8 cellular contexts compared by ENCODE assay signal in genomic region chr1:206608108-206608698, GRCh38. TPM values are rescaled to one million over a fixed set of nuclear protein-coding genes. Genes with fewer than 3 reads are reported as not detected.
A peak's percentile ranks its signal among the peaks of the same experiment; 100 is the strongest.
DNase-seq lines count a peak whose midpoint lies in the region; ATAC-seq, FAIRE-seq and TF ChIP-seq lines count a peak whose summit lies in the region.

No MANE protein-coding gene starts in this region.

- TF ChIP-seq RAD21 in K562 (CRISPR knock-in tag; conservative IDR thresholded peaks at IDR 0.05 in 1 of 2, IDR thresholded peaks at IDR 0.05 in 1 of 2): peak; percentile 71 to 74

- H2BK5ac ChIP-seq in mesendoderm (ENCODE audit: low read length): no peak overlapping the region

- no TSS peak for BruUV-seq in K562 (replicated peaks; lab: Mats Ljungman, UMichigan)

- H3K27ac Mint-ChIP-seq in T-helper 17 cell: no peak overlapping the region

- peaks cover 70% of the 10 kb centered on the region for H3K36me3 ChIP-seq in K562 (ENCODE audit: control insufficient read depth, insufficient read depth, low read length)
- H3K36me3 ChIP-seq in mesendoderm (ENCODE audit: control insufficient read depth, insufficient read depth, low read length): peaks cover 3% of the 10 kb centered on the region
- peaks cover under 1 to 26% of the 10 kb centered on the region in 2 donors for H3K36me3 ChIP-seq in thyroid gland

- H3K36me3 Mint-ChIP-seq in T-helper 17 cell (ENCODE audit: low read depth): peaks cover 5% of the 10 kb centered on the region

- H3K27me3 ChIP-seq in K562 (ENCODE audit: control insufficient read depth in 2 of 2, insufficient read depth in 2 of 2, low read length in 2 of 2) (no peaks in the 10 kb centered on the region), mesendoderm (ENCODE audit: insufficient read depth, low read length, poor library complexity) (no peaks in the 10 kb centered on the region), thyroid gland (no peaks in the 10 kb centered on the region)

- no peak overlapping the region for H2AK5ac ChIP-seq in mesendoderm (ENCODE audit: low read length)

- H4K8ac ChIP-seq in mesendoderm (ENCODE audit: low read depth, low read length): no peak overlapping the region

- TF ChIP-seq EP300 in K562 (IDR thresholded peaks at IDR 0.05; ENCODE audit: low read length): no peak

- no peak overlapping the region for H2BK15ac ChIP-seq in mesendoderm (replicated peaks; ENCODE audit: low read depth)

- H3K27me3 Mint-ChIP-seq in T-helper 17 cell: no peaks in the 10 kb centered on the region

- intact Hi-C loops in K562 (cut with micrococcal nuclease): loop anchor here (1.0 to 5.0 kb wide), 4 partner anchors 56 to 374 kb away; no protein-coding TSS in a partner anchor
- intact Hi-C loops in thyroid gland (cut with DNase I): no loop called here

- H3K4me1 ChIP-seq in K562 (replicated peaks in 1 of 2; ENCODE audit: control insufficient read depth in 2 of 2, insufficient read depth in 2 of 2, low read length in 2 of 2) (peaks cover 5 to 7% of the 10 kb centered on the region in 2 experiments; a peak in 4 of 5 replicates), mesendoderm (ENCODE audit: control insufficient read depth, low read depth, low read length) (peaks cover 5% of the 10 kb centered on the region), thyroid gland (peaks cover 6 to 8% of the 10 kb centered on the region in 2 donors)

- peak; percentile 87 to 91 (median 90) for TF ChIP-seq CTCF in K562 (IDR thresholded peaks at IDR 0.05 in 2 of 3, conservative IDR thresholded peaks at IDR 0.05 in 1 of 3; ENCODE audit: insufficient read depth in 2 of 3, low read depth in 1 of 3, low read length in 3 of 3)
- TF ChIP-seq CTCF in thyroid gland (IDR thresholded peaks at IDR 0.05): peak in 5 of 6 experiments; percentile 29 to 62 (median 51)

- WGBS in K562 (ENCODE audit: insufficient coverage, low coverage, missing lambda C conversion rate): 57% methylated on average over 7 of the region's 7 CpGs
- 100% methylated on average over 2 of the region's 7 CpGs for WGBS in mesendoderm (ENCODE audit: extremely low coverage, insufficient coverage, low lambda C conversion rate)
- 79 to 80% methylated on average over 7 of the region's 7 CpGs for WGBS in thyroid gland, 2 donors

- DNase-seq in DMS53 (lab: John Stamatoyannopoulos, UW) (peak; percentile 74), KG1 (lab: John Stamatoyannopoulos, UW) (peak; percentile 22), T-helper 17 cell (peak in 2 of 3 donors; percentile 29 to 48), K562 (ENCODE audit: extremely low read depth in 1 of 4, low spot score in 3 of 4) (peak; percentile 55 to 68 (median 62)), mesendoderm (peak; percentile 45), thyroid gland (peak; percentile 16 to 37)

- no peak overlapping the region for H3K56ac ChIP-seq in mesendoderm (ENCODE audit: low read length)

- H3K4me2 ChIP-seq in K562 (ENCODE audit: insufficient read depth, low read length) (no peak overlapping the region), mesendoderm (ENCODE audit: low read length) (no peak overlapping the region)

- ATAC-seq in T-helper 17 cell (no peak), K562 (no peak), GM18909 (IDR thresholded peaks at IDR 0.05; ENCODE audit: poor library complexity, unreplicated experiment) (no peak), GM18519 (IDR thresholded peaks at IDR 0.05; ENCODE audit: low FRiP score, unreplicated experiment) (no peak)

- H3K9me1 ChIP-seq in K562 (ENCODE audit: control insufficient read depth, insufficient read depth, low read length): no peaks in the 10 kb centered on the region

- H4K20me1 ChIP-seq in K562 (replicated peaks; ENCODE audit: control insufficient read depth, insufficient read depth, low read length): no peaks in the 10 kb centered on the region

- H3K18ac ChIP-seq in mesendoderm (ENCODE audit: low read length): no peak overlapping the region

- POLR2A ChIA-PET in K562 (lab: Yijun Ruan, JAX): no interaction called here

- no peak overlapping the region for H3K4ac ChIP-seq in mesendoderm (ENCODE audit: low read depth, low read length)

- H4K5ac ChIP-seq in mesendoderm (ENCODE audit: low read length): no peak overlapping the region

- H3K4me3 Mint-ChIP-seq in T-helper 17 cell: no peak overlapping the region

- TF ChIP-seq POLR2A in K562 (conservative IDR thresholded peaks at IDR 0.05) (no peak), thyroid gland (IDR thresholded peaks at IDR 0.05) (no peak)

- no peak overlapping the region for H3K23ac ChIP-seq in mesendoderm (ENCODE audit: low read length)

- FAIRE-seq in K562 (lab: Jason Lieb, UNC): peak; percentile 78

- H3K27ac ChIP-seq in K562 (ENCODE audit: extremely low read depth, low read depth, low read length) (no peak overlapping the region), mesendoderm (ENCODE audit: low read depth, low read length) (no peak overlapping the region), thyroid gland (no peak overlapping the region)

- H3K4me3 ChIP-seq in K562: no peak overlapping the region
- no peak overlapping the region for H3K4me3 ChIP-seq in mesendoderm (ENCODE audit: low read length)
- no peak overlapping the region for H3K4me3 ChIP-seq in thyroid gland (replicated peaks in 1 of 3)

- H2BK120ac ChIP-seq in mesendoderm (ENCODE audit: low read depth, low read length): no peak overlapping the region

- no peak overlapping the region for H3K9ac ChIP-seq in K562 (ENCODE audit: insufficient read depth in 1 of 2, low read depth in 2 of 2, low read length in 2 of 2)
- no peak overlapping the region for H3K9ac ChIP-seq in mesendoderm (ENCODE audit: low read length)

- peaks cover 9% of the 10 kb centered on the region for H3K79me1 ChIP-seq in mesendoderm (ENCODE audit: low read length)

- H3K4me1 Mint-ChIP-seq in T-helper 17 cell: peaks cover 16% of the 10 kb centered on the region

- no peaks in the 10 kb centered on the region for H3K9me3 ChIP-seq in T-helper 17 cell (ENCODE audit: control insufficient read depth, low read length, poor library complexity, severe bottlenecking)
- H3K9me3 ChIP-seq in K562 (replicated peaks; ENCODE audit: control insufficient read depth, insufficient read depth, low read depth, low read length): no peaks in the 10 kb centered on the region
- H3K9me3 ChIP-seq in thyroid gland: no peaks in the 10 kb centered on the region

- in situ Hi-C loops in K562 (cut with MboI): loop anchor here (25.0 kb wide), 2 partner anchors 304 to 904 kb away; partner anchors contain the start of gene FCMR

- H2AFZ ChIP-seq in K562 (ENCODE audit: low read depth, low read length): no peak overlapping the region

- CTCF ChIA-PET in K562 (lab: Yijun Ruan, JAX; ENCODE audit: low intra/inter-chr PET ratio): interaction anchor here (0.6 to 4.4 kb wide), 12 partner anchors 56 to 1189 kb away, joined by 3 to 43 read pairs (median 4); no protein-coding TSS in a partner anchor

- H3K79me2 ChIP-seq in K562 (ENCODE audit: control insufficient read depth, insufficient read depth, low read length) (peaks cover 16% of the 10 kb centered on the region), mesendoderm (ENCODE audit: control insufficient read depth, insufficient read depth, low read length) (peaks cover 3% of the 10 kb centered on the region)

TF ChIP-seq in K562, 482 proteins besides CTCF, POLR2A, EP300 and RAD21 (continues in another document):
- TF ChIP-seq XRCC5 (IDR thresholded peaks at IDR 0.05; ENCODE audit: low read depth, low read length) (0 out of 2 replicates have a peak, but pooled peaks have one; percentile 59), ZNF384 (IDR thresholded peaks at IDR 0.05; ENCODE audit: low read depth, low read length) (peak; percentile 75)

RNA-seq across cellular contexts. Expression of gene EIF2D, which starts 4.1 kb away (rescaled TPM):
- total RNA-seq in T-helper 17 cell (10 to 100 TPM; 43.6 to 45.4 TPM), K562 (2014; rRNA removed) (85.9 and 106 TPM in 2 replicates), K562 (2014; rRNA removed; fragmentation: Illumina TruSeq; extraction: Trizol) (92.7 and 93.9 TPM in 2 replicates), K562 (2015; rRNA removed; fragmentation: Illumina TruSeq; extraction: Trizol) (85.1 and 86.5 TPM in 2 replicates), K562 (2021) (81.1 and 82.1 TPM in 2 replicates), thyroid gland (10 to 100 TPM; 52.9 to 62.1 (median 57.0) TPM)
- total RNA-seq in K562 (2011; cell fraction: chromatin; rRNA removed; ENCODE audit: low replicate concordance): 150 and 157 TPM in 2 replicates
- 80.9 and 87.9 TPM in 2 replicates for total RNA-seq in K562 (2011; cell fraction: nucleolus; rRNA removed)
- 121 and 150 TPM in 2 replicates for total RNA-seq in K562 (2011; cell fraction: nucleoplasm; rRNA removed)
- polyA plus RNA-seq in K562 (2011; rRNA removed) (138 and 152 TPM in 2 replicates), K562 (2014; fragmentation: Illumina TruSeq; extraction: Trizol) (111 and 128 TPM in 2 replicates), K562 (2014; fragmentation: Nextera tagmentation; extraction: Ambion mirVana) (100 to 1,000 TPM in 1 of 2 experiments, 10 to 100 TPM in 1; 86.9 to 130 TPM), K562 (2014; rRNA removed) (113 and 131 TPM in 2 replicates)
- polyA plus RNA-seq in K562 (2011; cell fraction: cytosol; rRNA removed): 91.2 and 121 TPM in 2 replicates
- 209 and 264 TPM in 2 replicates for polyA plus RNA-seq in K562 (2011; cell fraction: nucleus; rRNA removed)
- 76.3 and 124 TPM in 2 replicates for polyA plus RNA-seq in K562 (2012)
- polyA minus RNA-seq in K562 (2011; rRNA and poly(A)+ RNA removed): 109 and 116 TPM in 2 replicates
- 50.0 and 50.6 TPM in 2 replicates for polyA minus RNA-seq in K562 (2011; cell fraction: cytosol; rRNA and poly(A)+ RNA removed)
- 51.2 and 78.6 TPM in 2 replicates for polyA minus RNA-seq in K562 (2011; cell fraction: nucleus; rRNA and poly(A)+ RNA removed)
- 24.1 TPM for polyA plus RNA-seq in mesendoderm (2013, experiment 1 of 2)
- polyA plus RNA-seq in mesendoderm (2013, experiment 2 of 2): 24.8 TPM

RNA-seq across cellular contexts. Expression of gene DYRK3, which starts 27.1 kb away (rescaled TPM):
- total RNA-seq in T-helper 17 cell (1 to 10 TPM; 3.0 to 3.6 TPM), K562 (2014; rRNA removed) (22.5 and 33.6 TPM in 2 replicates), K562 (2014; rRNA removed; fragmentation: Illumina TruSeq; extraction: Trizol) (29.6 and 31.0 TPM in 2 replicates), K562 (2015; rRNA removed; fragmentation: Illumina TruSeq; extraction: Trizol) (23.3 and 25.7 TPM in 2 replicates), K562 (2021) (30.2 and 31.6 TPM in 2 replicates), thyroid gland (10 to 100 TPM; 14.5 to 21.2 (median 15.9) TPM)
- total RNA-seq in K562 (2011; cell fraction: chromatin; rRNA removed; ENCODE audit: low replicate concordance): 39.6 and 56.6 TPM in 2 replicates
- 27.2 and 29.9 TPM in 2 replicates for total RNA-seq in K562 (2011; cell fraction: nucleolus; rRNA removed)
- 31.7 and 33.1 TPM in 2 replicates for total RNA-seq in K562 (2011; cell fraction: nucleoplasm; rRNA removed)
- polyA plus RNA-seq in K562 (2011; rRNA removed) (30.8 and 33.7 TPM in 2 replicates), K562 (2014; fragmentation: Illumina TruSeq; extraction: Trizol) (24.8 and 30.2 TPM in 2 replicates), K562 (2014; fragmentation: Nextera tagmentation; extraction: Ambion mirVana) (1 to 10 TPM; 4.5 to 5.2 TPM), K562 (2014; rRNA removed) (16.3 and 20.2 TPM in 2 replicates)
- 14.5 and 17.4 TPM in 2 replicates for polyA plus RNA-seq in K562 (2011; cell fraction: cytosol; rRNA removed)
- polyA plus RNA-seq in K562 (2011; cell fraction: nucleus; rRNA removed): 20.4 and 23.2 TPM in 2 replicates
- polyA plus RNA-seq in K562 (2012): 17.0 and 17.6 TPM in 2 replicates
- 52.0 and 59.7 TPM in 2 replicates for polyA minus RNA-seq in K562 (2011; rRNA and poly(A)+ RNA removed)
- 21.9 and 25.0 TPM in 2 replicates for polyA minus RNA-seq in K562 (2011; cell fraction: cytosol; rRNA and poly(A)+ RNA removed)
- polyA minus RNA-seq in K562 (2011; cell fraction: nucleus; rRNA and poly(A)+ RNA removed): 13.9 and 20.9 TPM in 2 replicates
- 4.9 TPM for polyA plus RNA-seq in mesendoderm (2013, experiment 1 of 2)
- 5.1 TPM for polyA plus RNA-seq in mesendoderm (2013, experiment 2 of 2)

Comparison
In these comparisons a context has a peak if more than half of its experiments do, and no peak if none do; other contexts are left out.
1. DNase-seq: peak in every context shown above with its lines; median percentile 74 in DMS53; 62 in K562; 45 in mesendoderm; 38 in T-helper 17 cell; 26 in thyroid gland; 22 in KG1.